9 cellular contexts compared by ENCODE assay signal in genomic region chr20:30811896-30812671, GRCh38.
A peak's percentile ranks its signal among the peaks of the same experiment; 100 is the strongest.
DNase-seq lines count a peak whose midpoint lies in the region; ATAC-seq and TF ChIP-seq lines count a peak whose summit lies in the region.
"Had no signal": no experiment of that assay in that cellular context is flagged by ENCODE, and none has a peak within 500 bp of the region (broad histone marks: within the 10 kb centered on the region; RNA-seq: fewer than 3 reads in every experiment).

No MANE protein-coding gene starts in this region.

- no peaks in the 10 kb centered on the region for H3K27me3 ChIP-seq in right atrium auricular region
- H3K27me3 ChIP-seq in naive thymus-derived CD4-positive, alpha-beta T cell (ENCODE audit: control insufficient read depth in 2 of 2, insufficient read depth in 2 of 2, low read length in 2 of 2), result no peaks in the 10 kb centered on the region

- peaks cover 4 to 16% (median 8%) of the 10 kb centered on the region in 5 donors for H3K27me3 Mint-ChIP-seq in naive thymus-derived CD4-positive, alpha-beta T cell

- H3K4me1 Mint-ChIP-seq in naive thymus-derived CD4-positive, alpha-beta T cell, result no peaks in the 10 kb centered on the region

- POLR2A ChIA-PET in naive thymus-derived CD4-positive, alpha-beta T cell (lab: Charles Lee), result no interaction called here

- ATAC-seq in Right ventricle myocardium inferior, result peak; percentile 56
- ATAC-seq in naive thymus-derived CD4-positive, alpha-beta T cell, result peak; percentile 47

- peaks cover 0 to 14% (median 7%) of the 10 kb centered on the region in 5 donors for H3K36me3 Mint-ChIP-seq in naive thymus-derived CD4-positive, alpha-beta T cell

- no peak overlapping the region for H3K4me3 ChIP-seq in right atrium auricular region
- no peak overlapping the region for H3K4me3 ChIP-seq in naive thymus-derived CD4-positive, alpha-beta T cell (ENCODE audit: low read length)

- no peak for TF ChIP-seq CTCF in right atrium auricular region (IDR thresholded peaks at IDR 0.05)

- CTCF ChIA-PET in naive thymus-derived CD4-positive, alpha-beta T cell (lab: Charles Lee), result no interaction called here

- peaks cover 0 to 6% of the 10 kb centered on the region in 2 donors for H3K9me3 ChIP-seq in right atrium auricular region
- H3K9me3 ChIP-seq in naive thymus-derived CD4-positive, alpha-beta T cell (ENCODE audit: control insufficient read depth in 2 of 3, low read length in 3 of 3), result peaks cover 0 to 19% (median 0%) of the 10 kb centered on the region in 3 experiments

- H3K4me3 Mint-ChIP-seq in naive thymus-derived CD4-positive, alpha-beta T cell, result no peak overlapping the region
- H3K4me3 Mint-ChIP-seq: natural killer cell had no signal

- peaks cover 7 to 19% (median 15%) of the 10 kb centered on the region in 11 donors for H3K9me3 Mint-ChIP-seq in naive thymus-derived CD4-positive, alpha-beta T cell

- no peak overlapping the region for H3K27ac Mint-ChIP-seq in naive thymus-derived CD4-positive, alpha-beta T cell
- H3K27ac Mint-ChIP-seq: natural killer cell had no signal

- intact Hi-C loops in Right ventricle myocardium inferior (cut with DNase I), result no loop called here
- intact Hi-C loops in naive thymus-derived CD4-positive, alpha-beta T cell (cut with micrococcal nuclease), result no loop called here

- no peaks in the 10 kb centered on the region for H3K36me3 ChIP-seq in right atrium auricular region
- no peaks in the 10 kb centered on the region for H3K36me3 ChIP-seq in naive thymus-derived CD4-positive, alpha-beta T cell (ENCODE audit: control insufficient read depth in 2 of 3, insufficient read depth in 3 of 3, low read length in 3 of 3)

- H3K27ac ChIP-seq in right atrium auricular region, result no peak overlapping the region
- no peak overlapping the region for H3K27ac ChIP-seq in naive thymus-derived CD4-positive, alpha-beta T cell (ENCODE audit: low read depth, low read length)

- H3K4me1 ChIP-seq in right atrium auricular region, result no peaks in the 10 kb centered on the region
- H3K4me1 ChIP-seq in naive thymus-derived CD4-positive, alpha-beta T cell (ENCODE audit: control insufficient read depth in 2 of 2, insufficient read depth in 2 of 2, low read length in 2 of 2), result no peaks in the 10 kb centered on the region

- DNase-seq in Right ventricle myocardium inferior (ENCODE audit: missing footprints), result peak; percentile 84
- DNase-seq in right atrium auricular region (ENCODE audit: low spot score), result no peak
- DNase-seq in NCI-H2227 treated with DMSO at 0.1 percent for 48 hours (lab: John Stamatoyannopoulos, UW), result peak; percentile 92
- DNase-seq in ecto neural progenitor cell (ENCODE audit: low spot score), result peak; percentile 59
- no peak for DNase-seq in naive thymus-derived CD4-positive, alpha-beta T cell
- DNase-seq in midbrain (lab: John Stamatoyannopoulos, UW), result no peak
- DNase-seq in superior temporal gyrus (ENCODE audit: extremely low spot score), result no peak
- no peak for DNase-seq in kidney glomerular epithelial cell (lab: John Stamatoyannopoulos, UW)
- DNase-seq: natural killer cell had no signal

Comparison
In these comparisons a context has a peak if more than half of its experiments do, and no peak if none do; other contexts are left out.
1. DNase-seq: peak in Right ventricle myocardium inferior (single experiment), NCI-H2227 treated with DMSO at 0.1 percent for 48 hours (single experiment) and ecto neural progenitor cell (single experiment); none in right atrium auricular region (single experiment), naive thymus-derived CD4-positive, alpha-beta T cell (0 of 9), midbrain (single experiment), superior temporal gyrus (single experiment) and kidney glomerular epithelial cell (single experiment).